ENCODE assay signal across 8 cellular contexts in genomic region chr2:33719067-33719466, GRCh38.
"Had no signal": no experiment of that assay in that cellular context is flagged by ENCODE, and none has a peak within 500 bp of the region (broad histone marks: within the 10 kb centered on the region; RNA-seq: fewer than 3 reads in every experiment).

No MANE protein-coding gene starts in this region.

- H3K4me3 ChIP-seq: GM23338 had no signal

- FAIRE-seq: H1, H54, HTR-8/SVneo had no signal

- H3K4me2 ChIP-seq: GM23338, KMS-11 had no signal

- H3K27ac ChIP-seq: KMS-11 had no signal

- H3K9ac ChIP-seq: KMS-11 had no signal

- DNase-seq: H9, HCEC 1CT, KBM-7 had no signal

- H2AFZ ChIP-seq: GM23338 had no signal

- ATAC-seq: GM23338 had no signal
